ENCODE assay signal across 1 cellular context in genomic region chr3:152405915-152406802, GRCh38.
TF ChIP-seq lines count a peak whose summit lies in the region.

No MANE protein-coding gene starts in this region.

TF ChIP-seq in Ishikawa, 13 proteins besides CTCF, POLR2A, EP300 and RAD21 (continued from another document):
- TF ChIP-seq CREB1 (IDR thresholded peaks at IDR 0.05; ENCODE audit: low read depth) (no peak), EGR1 (IDR thresholded peaks at IDR 0.05) (no peak), FOXM1 (IDR thresholded peaks at IDR 0.05; ENCODE audit: borderline replicate concordance, low read depth) (no peak), REST (IDR thresholded peaks at IDR 0.05; ENCODE audit: low read depth) (no peak), YY1 (IDR thresholded peaks at IDR 0.05; ENCODE audit: low read depth) (no peak)
